In the genomic region with DNA sequence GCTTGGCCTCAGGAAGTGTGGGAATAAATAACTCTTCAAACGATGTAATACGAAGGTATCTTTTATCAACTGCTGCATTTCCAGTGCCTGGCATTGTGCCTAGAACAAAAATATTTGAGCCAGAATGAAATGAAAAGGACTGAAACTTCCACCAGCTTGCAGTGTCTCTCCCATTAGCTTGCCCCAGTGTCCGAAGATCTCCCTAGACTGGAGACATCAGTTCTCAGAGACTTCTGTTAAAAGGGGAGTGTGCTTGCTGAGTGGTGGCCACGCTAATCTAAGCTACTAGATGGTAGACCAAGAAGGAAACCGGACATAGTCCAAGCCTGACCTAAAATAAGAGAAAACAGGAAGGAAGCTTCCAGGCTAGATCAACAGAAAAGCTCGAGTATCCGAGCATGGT, we compare ENCODE assay signal across 11 cellular contexts. TPM values are rescaled to one million over a fixed set of nuclear protein-coding genes. Genes with fewer than 3 reads are reported as not detected.
A peak's percentile ranks its signal among the peaks of the same experiment; 100 is the strongest.
DNase-seq lines count a peak whose midpoint lies in the region; TF ChIP-seq lines count a peak whose summit lies in the region.
"Had no signal": no experiment of that assay in that cellular context is flagged by ENCODE, and none has a peak within 500 bp of the region (broad histone marks: within the 10 kb centered on the region; RNA-seq: fewer than 3 reads in every experiment).

No MANE protein-coding gene starts in this region.

- in situ Hi-C loops in KBM-7 (cut with MboI; ENCODE audit: low pct_unique_long_range_greater_than_20kb, low sequenced_read_pairs), result loop anchor here (25.0 kb wide), 1 partner anchor 513 kb away; a partner anchor contains a TSS

- TF ChIP-seq CTCF in brain (conservative IDR thresholded peaks at IDR 0.05), result no peak
- TF ChIP-seq CTCF in stomach (IDR thresholded peaks at IDR 0.05), result no peak

- TF ChIP-seq POLR2A in stomach (IDR thresholded peaks at IDR 0.05), result no peak

- H3K27me3 Mint-ChIP-seq in brain, result peaks cover 6% of the 10 kb centered on the region

- H3K9me3 ChIP-seq in stomach, result no peaks in the 10 kb centered on the region
- H3K9me3 ChIP-seq: neutrophil had no signal

- H3K36me3 ChIP-seq in stomach, result no peaks in the 10 kb centered on the region
- H3K36me3 ChIP-seq: neutrophil had no signal

- no peak for TF ChIP-seq EP300 in stomach (IDR thresholded peaks at IDR 0.05)

- peak overlapping the region in 3 of 5 experiments; percentile 7 to 91 (median 83) for H3K27ac Mint-ChIP-seq in brain

- H3K4me1 Mint-ChIP-seq in brain, result peaks cover 51% of the 10 kb centered on the region

- H3K9me3 Mint-ChIP-seq in brain, result no peaks in the 10 kb centered on the region

- H3K27me3 ChIP-seq in stomach, result no peaks in the 10 kb centered on the region

- peak overlapping the region in 1 of 5 experiments; percentile 9 for H3K4me3 Mint-ChIP-seq in brain

- H3K27ac ChIP-seq in stomach, result peak overlapping the region in 3 of 5 donors; percentile 16 to 67 (median 60)
- H3K27ac ChIP-seq: neutrophil had no signal

- 7 to 20% (median 15%) methylated on average over 7 of the region's 7 CpGs for WGBS in stomach, 5 donors

- peak; percentile 47 for DNase-seq in KBM-7
- DNase-seq in hepatic stellate cell (ENCODE audit: low spot score), result peak; percentile 15
- DNase-seq in stomach, result no peak
- DNase-seq in NCI-H1092 (lab: John Stamatoyannopoulos, UW), result no peak
- DNase-seq in germinal center (ENCODE audit: low spot score), result no peak
- DNase-seq in activated T-cell treated with anti-CD3 and anti-CD28 coated beads, Interleukin-2, amount 50 U/mL, for 48 hours, result no peak
- no peak for DNase-seq in activated CD8-positive, alpha-beta memory T cell treated with anti-CD3 and anti-CD28 coated beads, Interleukin-2, amount 50 U/mL, for 4 hours
- DNase-seq: activated CD4-positive, alpha-beta T cell treated with anti-CD3 and anti-CD28 coated beads, Interleukin-2, amount 50 U/mL, for 1 hour; NCI-H1092 treated with DMSO at 0.1 percent for 48 hours had no signal

- H3K4me1 ChIP-seq in stomach, result peaks cover 7 to 29% (median 15%) of the 10 kb centered on the region in 4 donors

- H3K36me3 Mint-ChIP-seq in brain, result no peaks in the 10 kb centered on the region

- intact Hi-C loops in stomach (cut with DNase I; ENCODE audit: low total_unique reads), result no loop called here

- no peak overlapping the region for H3K4me3 ChIP-seq in stomach

RNA-seq across cellular contexts. Expression of a gene that starts 28.6 kb away (rescaled TPM):
- 2.6 TPM for polyA plus RNA-seq in brain (ENCODE audit: insufficient read depth, low read depth, low replicate concordance)
- total RNA-seq in stomach, result 1 to 10 TPM in 2 of 5 donors, under 1 TPM in 1, not detected in 2; 0.14 to 3.8 (median 2.2) TPM
- polyA plus RNA-seq in stomach, result under 1 TPM; 0.12 to 0.43 (median 0.15) TPM

Comparison
In these comparisons a context has a peak if more than half of its experiments do, and no peak if none do; other contexts are left out.
1. DNase-seq: peak in KBM-7 (single experiment) and hepatic stellate cell (single experiment); none in stomach (single experiment), NCI-H1092 (single experiment), germinal center (single experiment), activated T-cell treated with anti-CD3 and anti-CD28 coated beads, Interleukin-2, amount 50 U/mL, for 48 hours (0 of 2) and activated CD8-positive, alpha-beta memory T cell treated with anti-CD3 and anti-CD28 coated beads, Interleukin-2, amount 50 U/mL, for 4 hours (single experiment).